Comparison of ENCODE assay signal across 8 cellular contexts in the genomic region with DNA sequence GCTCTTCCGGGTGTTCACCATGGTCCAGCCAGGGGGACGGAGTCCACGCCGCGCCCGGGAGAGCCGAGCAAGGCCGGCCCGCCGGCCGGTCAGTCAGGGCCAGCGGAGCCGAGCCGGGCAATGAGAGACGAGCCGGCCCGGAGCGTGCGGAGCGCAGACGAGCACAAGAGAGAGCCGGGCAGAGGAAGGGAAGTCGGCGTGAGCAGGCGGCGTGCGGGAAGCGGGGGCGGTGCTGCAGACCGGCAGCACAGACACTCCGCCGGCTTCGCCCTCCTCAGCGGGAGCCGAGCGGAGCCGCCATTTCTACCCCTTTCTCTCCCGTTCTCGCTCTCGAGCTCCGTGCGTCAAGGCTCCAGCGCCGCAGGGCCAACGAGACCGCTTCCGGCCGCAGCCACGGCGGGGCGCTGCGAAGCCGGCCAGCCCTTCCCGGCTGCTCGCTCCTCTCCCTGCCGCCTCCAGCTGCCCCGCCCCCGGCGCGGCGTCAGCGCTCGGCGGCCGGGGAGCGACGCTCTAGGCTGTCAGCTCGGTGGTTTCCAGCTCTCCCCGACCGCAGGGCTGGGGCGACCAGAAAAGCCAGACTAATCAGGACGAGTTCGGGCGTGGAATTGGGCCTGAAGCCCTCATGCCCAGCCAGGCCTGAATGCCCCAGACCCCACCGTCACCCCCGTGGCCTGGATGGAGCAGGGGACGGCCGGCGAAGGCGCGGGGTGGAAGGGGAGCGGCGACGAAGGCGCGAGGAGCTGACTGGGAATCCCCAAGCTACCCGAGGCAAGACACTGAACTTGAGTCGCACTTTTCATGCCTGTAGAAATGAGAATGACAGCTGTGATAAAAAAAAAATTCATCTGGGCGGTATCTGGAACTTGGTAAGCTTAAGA. TPM values are rescaled to one million over a fixed set of nuclear protein-coding genes. Genes with fewer than 3 reads are reported as not detected.
DNase-seq lines count a peak whose midpoint lies in the region; ATAC-seq lines count a peak whose summit lies in the region.

A gene (minus strand): TSS at position 374 of the 878 bp plus-strand sequence. CDS start 353 bp downstream, at position 21.

- 0% methylated on average over 64 to 84 of the region's 89 CpGs for WGBS in mesodermal cell (ENCODE audit: insufficient coverage in 2 of 2), 2 experiments

- no peaks in the 10 kb centered on the region for H3K36me3 ChIP-seq in endocrine pancreas (ENCODE audit: control insufficient read depth, insufficient read depth, low read length)
- H3K36me3 ChIP-seq in mesodermal cell (ENCODE audit: control insufficient read depth, insufficient read depth, low read length) = peaks cover 25% of the 10 kb centered on the region

- H3K36me3 Mint-ChIP-seq in activated CD8-positive, alpha-beta memory T cell treated with anti-CD3 and anti-CD28 coated beads, Interleukin-2, amount 10 ng/mL, durations not matched to agents 7 days and 5 days = peaks cover 4% of the 10 kb centered on the region

- peak within 1 kb of the TSS; percentile 86 for H3K9ac ChIP-seq in endocrine pancreas (ENCODE audit: control insufficient read depth, insufficient read depth, low read length)

- CTCF ChIA-PET in activated CD8-positive, alpha-beta memory T cell treated with anti-CD3 and anti-CD28 coated beads, Interleukin-2, amount 10 ng/mL, durations not matched to agents 7 days and 5 days (lab: Charles Lee) = interaction anchor here (0.6 to 5.0 kb wide), 30 partner anchors 9 to 237 kb away, joined by 3 to 66 read pairs (median 5); a partner anchor contains a TSS

- no peaks in the 10 kb centered on the region for H3K27me3 Mint-ChIP-seq in activated CD8-positive, alpha-beta memory T cell treated with anti-CD3 and anti-CD28 coated beads, Interleukin-2, amount 10 ng/mL, durations not matched to agents 7 days and 5 days

- ATAC-seq in GM21381 (IDR thresholded peaks at IDR 0.05; ENCODE audit: unreplicated experiment) = peak; percentile 75
- ATAC-seq in activated CD8-positive, alpha-beta memory T cell treated with anti-CD3 and anti-CD28 coated beads, Interleukin-2, amount 10 ng/mL, durations not matched to agents 7 days and 5 days = peak; percentile 87

- H3K27ac Mint-ChIP-seq in activated CD8-positive, alpha-beta memory T cell treated with anti-CD3 and anti-CD28 coated beads, Interleukin-2, amount 10 ng/mL, durations not matched to agents 7 days and 5 days = peak within 1 kb of the TSS; percentile 99

- peak within 1 kb of the TSS; percentile 95 for H3K27ac ChIP-seq in mesodermal cell (ENCODE audit: low read depth, low read length, severe bottlenecking)

- peak; percentile 98 for DNase-seq in Caki2 (ENCODE audit: low read depth)
- DNase-seq in HUDEP-2 (lab: John Stamatoyannopoulos, UW; ENCODE audit: unreplicated experiment in 76 of 76) = peak in 74 of 76 experiments; percentile 30 to 94 (median 86)
- DNase-seq in NOMO-1 treated with dmso at 0.1 percent for 144 hours (lab: John Stamatoyannopoulos, UW; ENCODE audit: unreplicated experiment) = peak; percentile 90
- peak; percentile 95 for DNase-seq in activated CD8-positive, alpha-beta memory T cell treated with anti-CD3 and anti-CD28 coated beads, Interleukin-2, amount 10 ng/mL, durations not matched to agents 7 days and 5 days
- DNase-seq in stimulated activated CD8-positive, alpha-beta memory T cell treated with anti-CD3 and anti-CD28 coated beads, Interleukin-15, amount 100 ng/mL, for 4 hours (ENCODE audit: low read depth in 2 of 2) = peak; percentile 83 to 91

- H3K9me3 Mint-ChIP-seq in activated CD8-positive, alpha-beta memory T cell treated with anti-CD3 and anti-CD28 coated beads, Interleukin-2, amount 10 ng/mL, durations not matched to agents 7 days and 5 days (ENCODE audit: low read depth) = no peaks in the 10 kb centered on the region

- H3K4me1 Mint-ChIP-seq in activated CD8-positive, alpha-beta memory T cell treated with anti-CD3 and anti-CD28 coated beads, Interleukin-2, amount 10 ng/mL, durations not matched to agents 7 days and 5 days = peaks cover 32% of the 10 kb centered on the region

- in situ Hi-C loops in Caki2 (cut with HindIII; ENCODE audit: low pct_unique_long_range_greater_than_20kb, low sequenced_read_pairs) = loop anchor here (5.0 kb wide), 1 partner anchor 130 kb away; no protein-coding TSS in a partner anchor

- H3K4me3 ChIP-seq in endocrine pancreas (ENCODE audit: control insufficient read depth, insufficient read depth, low read length) (peak within 1 kb of the TSS; percentile 94), mesodermal cell (ENCODE audit: extremely low read depth, insufficient read depth, low read length, poor library complexity, severe bottlenecking) (peak within 1 kb of the TSS; percentile 96)

- H3K4me1 ChIP-seq in endocrine pancreas (ENCODE audit: control insufficient read depth, insufficient read depth, low read length) = peaks cover 5% of the 10 kb centered on the region
- peaks cover 4% of the 10 kb centered on the region for H3K4me1 ChIP-seq in mesodermal cell (ENCODE audit: control insufficient read depth, insufficient read depth, low read length, poor library complexity, severe bottlenecking)

- no peaks in the 10 kb centered on the region for H3K27me3 ChIP-seq in endocrine pancreas (ENCODE audit: control insufficient read depth, insufficient read depth, low read length)

- peak within 1 kb of the TSS; percentile 98 for H3K4me3 Mint-ChIP-seq in activated CD8-positive, alpha-beta memory T cell treated with anti-CD3 and anti-CD28 coated beads, Interleukin-2, amount 10 ng/mL, durations not matched to agents 7 days and 5 days

- H3K9me3 ChIP-seq in endocrine pancreas (ENCODE audit: control insufficient read depth, low read length) (no peaks in the 10 kb centered on the region), mesodermal cell (ENCODE audit: control insufficient read depth, low read length) (no peaks in the 10 kb centered on the region)

RNA-seq across cellular contexts. Expression of the gene that starts here (rescaled TPM):
- 2.0 and 5.7 TPM in 2 replicates for total RNA-seq in Caki2 (2014; rRNA removed; shearing (Covaris generic); ENCODE audit: low replicate concordance)
- 10 to 100 TPM; 18.2 to 26.8 TPM for total RNA-seq in activated CD8-positive, alpha-beta memory T cell treated with anti-CD3 and anti-CD28 coated beads, Interleukin-2, amount 10 ng/mL, durations not matched to agents 7 days and 5 days
- 9.4 TPM for polyA plus RNA-seq in mesodermal cell (2013, experiment 1 of 2)
- 7.9 TPM for polyA plus RNA-seq in mesodermal cell (2013, experiment 2 of 2)

Comparison
In these comparisons a context has a peak if more than half of its experiments do, and no peak if none do; other contexts are left out.
1. Peak in every context shown above with its lines: DNase-seq, ATAC-seq, H3K4me3 ChIP-seq and H3K27ac ChIP-seq.